ENCODE assay signal across 10 cellular contexts in genomic region chr2:25290811-25291510, GRCh38. TPM values are rescaled to one million over a fixed set of nuclear protein-coding genes. Genes with fewer than 3 reads are reported as not detected.
A peak's percentile ranks its signal among the peaks of the same experiment; 100 is the strongest.
DNase-seq lines count a peak whose midpoint lies in the region; ATAC-seq and TF ChIP-seq lines count a peak whose summit lies in the region.
"Had no signal": no experiment of that assay in that cellular context is flagged by ENCODE, and none has a peak within 500 bp of the region (broad histone marks: within the 10 kb centered on the region; RNA-seq: fewer than 3 reads in every experiment).

No MANE protein-coding gene starts in this region.

- TF ChIP-seq CTCF in gastrocnemius medialis (IDR thresholded peaks at IDR 0.05 in 4 of 5, conservative IDR thresholded peaks at IDR 0.05 in 1 of 5) = no peak
- TF ChIP-seq CTCF in coronary artery (IDR thresholded peaks at IDR 0.05) = no peak

- no peak for TF ChIP-seq POLR2A in gastrocnemius medialis (IDR thresholded peaks at IDR 0.05)

- DNase-seq in DMS79 (lab: John Stamatoyannopoulos, UW) = peak; percentile 61
- peak; percentile 66 for DNase-seq in NCI-H2196 treated with DMSO at 0.1 percent for 48 hours (lab: John Stamatoyannopoulos, UW; ENCODE audit: unreplicated experiment)
- peak; percentile 89 for DNase-seq in dermis blood vessel endothelial cell
- DNase-seq in gastrocnemius medialis = peak in 1 of 2 donors; percentile 53
- DNase-seq in effector CD8-positive, alpha-beta T cell (lab: John Stamatoyannopoulos, UW) = no peak
- DNase-seq in coronary artery (ENCODE audit: low spot score) = no peak
- DNase-seq: DMS53, mucosa of descending colon, T-helper 1 cell had no signal

- H3K27ac ChIP-seq in gastrocnemius medialis (peak overlapping the region; percentile 5 to 96 (median 40)), coronary artery (peak overlapping the region in 1 of 2 donors; percentile 35)

- no peak overlapping the region for H3K4me3 ChIP-seq in gastrocnemius medialis
- no peak overlapping the region for H3K4me3 ChIP-seq in coronary artery
- H3K4me3 ChIP-seq: mucosa of descending colon had no signal

- intact Hi-C loops in gastrocnemius medialis (cut with DNase I; ENCODE audit: low total_unique reads) = no loop called here

- in situ Hi-C loops in gastrocnemius medialis (cut with MboI; ENCODE audit: low sequenced_read_pairs in 4 of 4) = no loop called here

- no peaks in the 10 kb centered on the region for H3K9me3 ChIP-seq in gastrocnemius medialis
- H3K9me3 ChIP-seq: mucosa of descending colon had no signal

- H3K27me3 ChIP-seq in gastrocnemius medialis = no peaks in the 10 kb centered on the region

- no peak for ATAC-seq in gastrocnemius medialis
- no peak for ATAC-seq in GM21723 (IDR thresholded peaks at IDR 0.05; ENCODE audit: unreplicated experiment)
- ATAC-seq: mucosa of descending colon had no signal

- peaks cover 61 to 70% of the 10 kb centered on the region in 2 donors for H3K4me1 ChIP-seq in gastrocnemius medialis

- H3K36me3 ChIP-seq in gastrocnemius medialis = no peaks in the 10 kb centered on the region

RNA-seq across cellular contexts. Expression of gene DNMT3A, which starts 50.8 kb away (rescaled TPM):
- total RNA-seq in dermis blood vessel endothelial cell = 31.0 and 32.1 TPM in 2 replicates
- total RNA-seq in gastrocnemius medialis = 10 to 100 TPM in 1 of 4 donors, 1 to 10 TPM in 3; 5.9 to 14.1 (median 8.0) TPM

Comparison
In these comparisons a context has a peak if more than half of its experiments do, and no peak if none do; other contexts are left out.
1. DNase-seq: peak in DMS79 (single experiment), NCI-H2196 treated with DMSO at 0.1 percent for 48 hours (single experiment) and dermis blood vessel endothelial cell (single experiment); none in effector CD8-positive, alpha-beta T cell (single experiment) and coronary artery (single experiment).